20 cellular contexts compared by ENCODE assay signal in genomic region chr6:105310371-105310770, GRCh38.
DNase-seq lines count a peak whose midpoint lies in the region; ATAC-seq, FAIRE-seq and TF ChIP-seq lines count a peak whose summit lies in the region.
"Had no signal": no experiment of that assay in that cellular context is flagged by ENCODE, and none has a peak within 500 bp of the region (broad histone marks: within the 10 kb centered on the region; RNA-seq: fewer than 3 reads in every experiment).

No MANE protein-coding gene starts in this region.

- H4K20me1 ChIP-seq in K562 (replicated peaks; ENCODE audit: control insufficient read depth, insufficient read depth, low read length), result peaks cover 6% of the 10 kb centered on the region; the same call in 1 of the 2 replicates

- POLR2A ChIA-PET in K562 (lab: Yijun Ruan, JAX), result interaction anchor here (0.9 kb wide), 1 partner anchor 30 kb away, joined by 3 read pairs; no protein-coding TSS in a partner anchor

- TF ChIP-seq EP300 in K562 (IDR thresholded peaks at IDR 0.05; ENCODE audit: low read length), result no peak

- 0 out of 3 replicates have a peak, but pooled peaks have one; percentile 23 for ATAC-seq in RWPE2 (ENCODE audit: low read depth)
- peak; percentile 34; the same call in 1 of the 3 replicates for ATAC-seq in K562
- no peak for ATAC-seq in left lung
- ATAC-seq in HG03175 (IDR thresholded peaks at IDR 0.05; ENCODE audit: unreplicated experiment), result no peak

- H3K79me2 ChIP-seq in K562 (ENCODE audit: control insufficient read depth, insufficient read depth, low read length), result no peaks in the 10 kb centered on the region

- H3K4me1 ChIP-seq in RWPE2 (ENCODE audit: insufficient read depth, poor library complexity, severe bottlenecking), result no peaks in the 10 kb centered on the region
- peaks cover 0 to 3% of the 10 kb centered on the region in 2 experiments; a peak in 2 of 5 replicates for H3K4me1 ChIP-seq in K562 (replicated peaks in 1 of 2; ENCODE audit: control insufficient read depth in 2 of 2, insufficient read depth in 2 of 2, low read length in 2 of 2)
- peaks cover 0 to 7% of the 10 kb centered on the region in 2 donors for H3K4me1 ChIP-seq in mucosa of rectum (ENCODE audit: control insufficient read depth in 2 of 2, insufficient read depth in 2 of 2, low read length in 2 of 2)
- no peaks in the 10 kb centered on the region for H3K4me1 ChIP-seq in left lung

- H3K27me3 ChIP-seq in RWPE2 (ENCODE audit: insufficient read depth, poor library complexity, severe bottlenecking), result no peaks in the 10 kb centered on the region
- no peaks in the 10 kb centered on the region for H3K27me3 ChIP-seq in K562 (ENCODE audit: control insufficient read depth in 2 of 2, insufficient read depth in 2 of 2, low read length in 2 of 2)
- H3K27me3 ChIP-seq in mucosa of rectum (ENCODE audit: control insufficient read depth in 2 of 2, insufficient read depth in 2 of 2, low read length in 2 of 2), result no peaks in the 10 kb centered on the region
- H3K27me3 ChIP-seq in left lung, result no peaks in the 10 kb centered on the region
- H3K27me3 ChIP-seq: BLaER1 treated with 17β-estradiol and CSF1 and Interleukin-3, amounts not matched to agents 10 nM and 100 nM had no signal

- TF ChIP-seq RAD21 in K562 (CRISPR knock-in tag; conservative IDR thresholded peaks at IDR 0.05 in 1 of 2, IDR thresholded peaks at IDR 0.05 in 1 of 2), result no peak

- CTCF ChIA-PET in K562 (lab: Yijun Ruan, JAX; ENCODE audit: low intra/inter-chr PET ratio), result no interaction called here

- BruUV-seq in K562 (replicated peaks; lab: Mats Ljungman, UMichigan), result no TSS peak

- no peak overlapping the region for H2AFZ ChIP-seq in K562 (ENCODE audit: low read depth, low read length)

- no peak for TF ChIP-seq CTCF in RWPE2 (IDR thresholded peaks at IDR 0.05; ENCODE audit: poor library complexity, severe bottlenecking)
- TF ChIP-seq CTCF in K562 (IDR thresholded peaks at IDR 0.05 in 2 of 3, conservative IDR thresholded peaks at IDR 0.05 in 1 of 3; ENCODE audit: insufficient read depth in 2 of 3, low read depth in 1 of 3, low read length in 3 of 3), result no peak
- TF ChIP-seq CTCF in left lung (IDR thresholded peaks at IDR 0.05), result no peak

- 0% methylated on average over 1 of the region's 1 CpG for WGBS in K562 (ENCODE audit: insufficient coverage, low coverage, missing lambda C conversion rate)

- intact Hi-C loops in K562 (cut with micrococcal nuclease) (loop anchor here (10.0 kb wide), 1 partner anchor 94 kb away; the partner anchor contains the start of gene PREP), left lung (cut with DNase I) (no loop called here)

- no peak overlapping the region for H3K4me2 ChIP-seq in K562 (ENCODE audit: insufficient read depth, low read length)
- H3K4me2 ChIP-seq: BLaER1 treated with 17β-estradiol and CSF1 and Interleukin-3, amounts not matched to agents 10 nM and 100 nM; SK-N-SH had no signal

- H3K4me3 ChIP-seq in RWPE2 (ENCODE audit: severe bottlenecking) (no peak overlapping the region), K562 (no peak overlapping the region), mucosa of rectum (ENCODE audit: low read length in 2 of 2) (no peak overlapping the region), left lung (no peak overlapping the region)
- H3K4me3 ChIP-seq: BLaER1 treated with 17β-estradiol and CSF1 and Interleukin-3, amounts not matched to agents 10 nM and 100 nM had no signal

- no peak for TF ChIP-seq POLR2A in K562 (conservative IDR thresholded peaks at IDR 0.05)

- no peak overlapping the region for H3K27ac ChIP-seq in RWPE2 (ENCODE audit: poor library complexity, severe bottlenecking)
- no peak overlapping the region for H3K27ac ChIP-seq in K562 (ENCODE audit: extremely low read depth, low read depth, low read length)
- H3K27ac ChIP-seq in mucosa of rectum (ENCODE audit: low read depth in 2 of 2, low read length in 2 of 2), result peak overlapping the region; percentile 53 to 55
- no peak overlapping the region for H3K27ac ChIP-seq in left lung
- H3K27ac ChIP-seq: BLaER1 treated with 17β-estradiol and CSF1 and Interleukin-3, amounts not matched to agents 10 nM and 100 nM had no signal

- FAIRE-seq in K562 (lab: Jason Lieb, UNC), result no peak
- FAIRE-seq: RCC 7860 had no signal

- H3K9me1 ChIP-seq in K562 (ENCODE audit: control insufficient read depth, insufficient read depth, low read length), result no peaks in the 10 kb centered on the region

- in situ Hi-C loops in KBM-7 (cut with MboI; ENCODE audit: low pct_unique_long_range_greater_than_20kb, low sequenced_read_pairs) (no loop called here), K562 (cut with MboI) (no loop called here)

- H3K9ac ChIP-seq in K562 (ENCODE audit: insufficient read depth in 1 of 2, low read depth in 2 of 2, low read length in 2 of 2) (no peak overlapping the region), mucosa of rectum (ENCODE audit: low read depth in 1 of 2, low read length in 2 of 2) (no peak overlapping the region)
- H3K9ac ChIP-seq: BLaER1 treated with 17β-estradiol and CSF1 and Interleukin-3, amounts not matched to agents 10 nM and 100 nM; SK-N-SH had no signal

- H3K36me3 ChIP-seq in RWPE2 (ENCODE audit: low read depth), result peaks cover 71% of the 10 kb centered on the region
- peaks cover 38% of the 10 kb centered on the region for H3K36me3 ChIP-seq in K562 (ENCODE audit: control insufficient read depth, insufficient read depth, low read length)
- peaks cover 4 to 13% of the 10 kb centered on the region in 2 donors for H3K36me3 ChIP-seq in mucosa of rectum (ENCODE audit: control insufficient read depth in 2 of 2, insufficient read depth in 2 of 2, low read length in 2 of 2)
- peaks cover 0 to 23% of the 10 kb centered on the region in 2 donors for H3K36me3 ChIP-seq in left lung

- DNase-seq in KBM-7 (peak; percentile 58), RWPE2 (ENCODE audit: low spot score) (no peak), K562 (ENCODE audit: extremely low read depth in 1 of 4, low spot score in 3 of 4) (no peak), left lung (no peak), activated T-cell treated with anti-CD3 and anti-CD28 coated beads for 4 hours (no peak)
- no peak for DNase-seq in activated CD4-positive, alpha-beta T cell treated with anti-CD3 and anti-CD28 coated beads, Interleukin-2, amount 50 U/mL, for 4 hours
- DNase-seq: DMS 273 treated with DMSO at 0.1 percent for 48 hours, DND-41, H9, NCI-H1048, NCI-H1436 treated with DMSO at 0.1 percent for 48 hours, NCI-H2029, NCI-H2171, NCI-H526 treated with DMSO at 0.1 percent for 48 hours, SHP77, SK-N-SH had no signal

- H3K9me3 ChIP-seq in RWPE2 (ENCODE audit: severe bottlenecking), result no peaks in the 10 kb centered on the region
- no peaks in the 10 kb centered on the region for H3K9me3 ChIP-seq in K562 (replicated peaks; ENCODE audit: control insufficient read depth, insufficient read depth, low read depth, low read length)
- no peaks in the 10 kb centered on the region for H3K9me3 ChIP-seq in mucosa of rectum (ENCODE audit: control insufficient read depth in 2 of 2, low read length in 2 of 2)
- H3K9me3 ChIP-seq in left lung, result no peaks in the 10 kb centered on the region
- H3K9me3 ChIP-seq: BLaER1 treated with 17β-estradiol and CSF1 and Interleukin-3, amounts not matched to agents 10 nM and 100 nM; SK-N-SH had no signal

TF ChIP-seq in K562, 482 proteins besides CTCF, POLR2A, EP300 and RAD21:
- TF ChIP-seq ZFP30 (CRISPR knock-in tag; IDR thresholded peaks at IDR 0.05; ENCODE audit: borderline replicate concordance), result no peak
- TF ChIP-seq TGIF2 (CRISPR knock-in tag; IDR thresholded peaks at IDR 0.05), result no peak
- TF ChIP-seq PHB (CRISPR knock-in tag; IDR thresholded peaks at IDR 0.05), result no peak
- no peak for TF ChIP-seq SFPQ (IDR thresholded peaks at IDR 0.05; ENCODE audit: low read depth, low read length)
- TF ChIP-seq SIN3B (IDR thresholded peaks at IDR 0.05; ENCODE audit: low read depth), result no peak
- TF ChIP-seq ZNF511 (CRISPR knock-in tag; IDR thresholded peaks at IDR 0.05), result no peak

Comparison
In these comparisons a context has a peak if more than half of its experiments do, and no peak if none do; other contexts are left out.
1. ATAC-seq: peak in RWPE2 (single experiment) and K562 (single experiment); none in left lung (single experiment) and HG03175 (single experiment).
2. H3K27ac ChIP-seq: peak in mucosa of rectum (2 of 2); none in RWPE2 (single experiment), K562 (single experiment) and left lung (0 of 2).